ENCODE assay signal across 23 cellular contexts in the genomic region with DNA sequence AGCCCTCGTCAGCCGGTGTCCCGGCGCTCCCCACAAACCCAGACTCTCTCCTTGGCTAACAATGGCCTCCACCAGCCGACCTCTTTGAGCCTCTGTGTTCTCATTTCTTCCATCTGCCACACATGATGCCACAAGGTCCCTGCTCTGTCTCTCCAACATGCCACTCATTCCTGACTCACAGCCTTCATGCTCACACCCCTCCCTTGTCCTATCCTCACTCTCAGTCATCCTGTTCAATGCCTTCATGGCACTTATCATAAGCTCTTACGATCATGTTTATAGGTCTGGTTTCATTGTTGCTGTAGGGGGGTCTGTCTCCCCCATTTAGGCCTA. TPM values are rescaled to one million over a fixed set of nuclear protein-coding genes. Genes with fewer than 3 reads are reported as not detected.
"Had no signal": no experiment of that assay in that cellular context is flagged by ENCODE, and none has a peak within 500 bp of the region (broad histone marks: within the 10 kb centered on the region; RNA-seq: fewer than 3 reads in every experiment).

No MANE protein-coding gene starts in this region.

- H3K4me1 ChIP-seq: left ventricle myocardium inferior, lower lobe of right lung had no signal

- H3K9me3 ChIP-seq: lower lobe of right lung had no signal

- H3K36me3 ChIP-seq: left ventricle myocardium inferior, lower lobe of right lung, neutrophil had no signal

- H3K4me3 ChIP-seq: hepatocyte, left ventricle myocardium inferior, lower lobe of right lung, smooth muscle cell had no signal

- H2AFZ ChIP-seq: hepatocyte had no signal

- H3K27me3 ChIP-seq: hepatocyte, neutrophil had no signal

- H3K27ac ChIP-seq: hepatocyte, left ventricle myocardium inferior, lower lobe of right lung, neutrophil had no signal

- H3K4me1 Mint-ChIP-seq: naive B cell, nephron had no signal

- H3K4me3 Mint-ChIP-seq: dendritic cell treated with granulocyte-macrophage colony-stimulating factor and Interleukin-4, amounts not matched to agents 40 ng/mL and 50 ng/mL, for 4 days; effector memory CD8-positive, alpha-beta T cell; nephron; type B pancreatic cell had no signal

- H3K4me2 ChIP-seq: hepatocyte, smooth muscle cell had no signal

- H3K36me3 Mint-ChIP-seq: type B pancreatic cell had no signal

- FAIRE-seq: colon, endothelial cell of umbilical vein, kidney, urothelium cell line had no signal

- H3K27ac Mint-ChIP-seq: dendritic cell treated with granulocyte-macrophage colony-stimulating factor and Interleukin-4, amounts not matched to agents 40 ng/mL and 50 ng/mL, for 4 days; effector memory CD8-positive, alpha-beta T cell; naive B cell; nephron; type B pancreatic cell had no signal

- ATAC-seq: effector memory CD8-positive, alpha-beta T cell; left cardiac atrium; lower lobe of right lung had no signal

- H3K79me2 ChIP-seq: hepatocyte had no signal

- DNase-seq: effector memory CD8-positive, alpha-beta T cell; erythroblast; foreskin melanocyte; kidney; left cardiac atrium; left ventricle myocardium inferior; lower lobe of right lung; mesenchymal stem cell; naive B cell; posterior cingulate gyrus; stimulated activated CD4-positive, alpha-beta T cell treated with anti-CD3 and anti-CD28 coated beads, Interleukin-2, amount 100 ng/mL, for 48 hours; stimulated activated naive CD4-positive, alpha-beta T cell treated with Interleukin-2 at 50 U/mL for 16 hours had no signal

RNA-seq across cellular contexts. Expression of a gene that starts 9.6 kb away (rescaled TPM):
- total RNA-seq: endothelial cell of umbilical vein, kidney, left cardiac atrium, left ventricle myocardium inferior, lower lobe of right lung, osteocyte, pulmonary artery endothelial cell, smooth muscle cell had no signal
- polyA plus RNA-seq: endothelial cell of umbilical vein, smooth muscle cell had no signal

RNA-seq across cellular contexts. Expression of a gene that starts 13.8 kb away (rescaled TPM):
- total RNA-seq: endothelial cell of umbilical vein, kidney, left cardiac atrium, left ventricle myocardium inferior, lower lobe of right lung, osteocyte, pulmonary artery endothelial cell, smooth muscle cell had no signal
- polyA plus RNA-seq: endothelial cell of umbilical vein, hepatocyte, smooth muscle cell had no signal

RNA-seq across cellular contexts. Expression of a gene that starts 47.1 kb away (rescaled TPM):
- total RNA-seq: endothelial cell of umbilical vein, hepatocyte, kidney, left cardiac atrium, left ventricle myocardium inferior, lower lobe of right lung, osteocyte, pulmonary artery endothelial cell, smooth muscle cell had no signal
- polyA plus RNA-seq: endothelial cell of umbilical vein, smooth muscle cell had no signal
